Comparison of ENCODE assay signal across 23 cellular contexts in genomic region chr2:124025896-124026295, GRCh38. TPM values are rescaled to one million over a fixed set of nuclear protein-coding genes. Genes with fewer than 3 reads are reported as not detected.
DNase-seq lines count a peak whose midpoint lies in the region; ATAC-seq and TF ChIP-seq lines count a peak whose summit lies in the region.
"Had no signal": no experiment of that assay in that cellular context is flagged by ENCODE, and none has a peak within 500 bp of the region (broad histone marks: within the 10 kb centered on the region; RNA-seq: fewer than 3 reads in every experiment).

No MANE protein-coding gene starts in this region.

- no peaks in the 10 kb centered on the region for H3K9me3 ChIP-seq in SK-N-SH
- H3K9me3 ChIP-seq: lower lobe of right lung, uterus had no signal

- 0 out of 2 replicates have a peak, but pooled peaks cover under 1% of the 10 kb centered on the region for H3K9me2 ChIP-seq in SK-N-SH

- H3K36me3 Mint-ChIP-seq in brain = no peaks in the 10 kb centered on the region
- H3K36me3 Mint-ChIP-seq: activated CD8-positive, alpha-beta memory T cell treated with anti-CD3 and anti-CD28 coated beads, Interleukin-2, amount 10 ng/mL, durations not matched to agents 7 days and 5 days; CD8-positive, alpha-beta memory T cell had no signal

- H3K27ac Mint-ChIP-seq in brain = peak overlapping the region in 3 of 5 experiments; percentile 18 to 87 (median 86)
- H3K27ac Mint-ChIP-seq: activated CD8-positive, alpha-beta memory T cell treated with anti-CD3 and anti-CD28 coated beads, Interleukin-2, amount 10 ng/mL, durations not matched to agents 7 days and 5 days; CD8-positive, alpha-beta memory T cell; effector memory CD8-positive, alpha-beta T cell; HFFc6; T-helper 2 cell treated with Interferon-gamma antibody and Interleukin-4, amounts not matched to agents 5 μg/mL and 100 μg/mL, for 36 hours had no signal

- 6% methylated on average over 10 of the region's 13 CpGs for WGBS in SK-N-SH (ENCODE audit: low lambda C conversion rate)

- peak overlapping the region in 1 of 2 experiments; percentile 47; a peak in 2 of 4 replicates for H3K4me3 ChIP-seq in SK-N-SH (ENCODE audit: low read depth in 2 of 2, low read length in 1 of 2)
- H3K4me3 ChIP-seq: lower lobe of right lung, uterus had no signal

- H3F3A ChIP-seq in SK-N-SH (replicated peaks; ENCODE audit: insufficient read depth) = no peaks in the 10 kb centered on the region

- no peak for TF ChIP-seq RAD21 in SK-N-SH (IDR thresholded peaks at IDR 0.05; ENCODE audit: low read length)

- peak overlapping the region; percentile 80 to 88 (median 87) for H3K4me3 Mint-ChIP-seq in brain
- H3K4me3 Mint-ChIP-seq: activated CD8-positive, alpha-beta memory T cell treated with anti-CD3 and anti-CD28 coated beads, Interleukin-2, amount 10 ng/mL, durations not matched to agents 7 days and 5 days; CD8-positive, alpha-beta memory T cell; central memory CD8-positive, alpha-beta T cell; effector memory CD8-positive, alpha-beta T cell; HFFc6; T-helper 2 cell treated with Interferon-gamma antibody and Interleukin-4, amounts not matched to agents 5 μg/mL and 100 μg/mL, for 36 hours had no signal

- no peak overlapping the region for H2AFZ ChIP-seq in SK-N-SH (ENCODE audit: low read depth)

- H3K9ac ChIP-seq in SK-N-SH = no peak overlapping the region

- TF ChIP-seq CTCF in SK-N-SH (IDR thresholded peaks at IDR 0.05) (no peak), brain (conservative IDR thresholded peaks at IDR 0.05) (no peak)

- H3K4me2 ChIP-seq in SK-N-SH = no peak overlapping the region

- no peaks in the 10 kb centered on the region for H3K9me3 Mint-ChIP-seq in brain
- H3K9me3 Mint-ChIP-seq: central memory CD8-positive, alpha-beta T cell; HFFc6; T-helper 2 cell treated with Interferon-gamma antibody and Interleukin-4, amounts not matched to agents 5 μg/mL and 100 μg/mL, for 36 hours had no signal

- no peaks in the 10 kb centered on the region for H4K20me1 ChIP-seq in SK-N-SH (ENCODE audit: insufficient read depth)

- no peak for TF ChIP-seq EP300 in SK-N-SH (IDR thresholded peaks at IDR 0.05; ENCODE audit: borderline replicate concordance in 1 of 2, low read depth in 1 of 2, low read length in 1 of 2)

- peaks cover 40% of the 10 kb centered on the region for H3K27me3 Mint-ChIP-seq in brain

- DNase-seq in SK-N-SH = peak; percentile 39
- DNase-seq in inferior parietal cortex (ENCODE audit: extremely low spot score) = peak; percentile 36
- DNase-seq in stimulated activated CD8-positive, alpha-beta memory T cell treated with anti-CD3 and anti-CD28 coated beads, Interleukin-4, amount 100 ng/mL, for 48 hours = no peak
- DNase-seq in NCI-H2081 (lab: John Stamatoyannopoulos, UW) = no peak
- DNase-seq: activated CD4-positive, alpha-beta T cell treated with anti-CD3 and anti-CD28 coated beads for 1 hour; activated CD8-positive, alpha-beta memory T cell treated with anti-CD3 and anti-CD28 coated beads, Interleukin-2, amount 10 ng/mL, durations not matched to agents 7 days and 5 days; activated effector memory CD4-positive, alpha-beta T cell treated with Interleukin-2 at 50 U/mL for 16 hours; CD8-positive, alpha-beta memory T cell; effector memory CD8-positive, alpha-beta T cell; HFFc6; lower lobe of right lung; NCI-H2081 treated with DMSO at 0.1 percent for 48 hours; SIG-M5; stomach; uterus had no signal

- no peaks in the 10 kb centered on the region for H3K36me3 ChIP-seq in SK-N-SH (replicated peaks in 1 of 2; ENCODE audit: control insufficient read depth in 1 of 2, insufficient read depth in 2 of 2, low read length in 1 of 2)
- H3K36me3 ChIP-seq: lower lobe of right lung, stomach, uterus had no signal

- H3K27me3 ChIP-seq in SK-N-SH (ENCODE audit: insufficient read depth) = no peaks in the 10 kb centered on the region

- no peak for ATAC-seq in SK-N-SH treated with all-trans-retinoic acid at 6 μM for 48 hours
- ATAC-seq in HG02885 (IDR thresholded peaks at IDR 0.05; ENCODE audit: poor library complexity, unreplicated experiment) = no peak
- no peak for ATAC-seq in GM19324 (IDR thresholded peaks at IDR 0.05; ENCODE audit: low FRiP score, unreplicated experiment)
- ATAC-seq: activated CD8-positive, alpha-beta memory T cell treated with anti-CD3 and anti-CD28 coated beads, Interleukin-2, amount 10 ng/mL, durations not matched to agents 7 days and 5 days; effector memory CD8-positive, alpha-beta T cell had no signal

- H3K4me1 Mint-ChIP-seq in brain = peaks cover 18% of the 10 kb centered on the region
- H3K4me1 Mint-ChIP-seq: activated CD8-positive, alpha-beta memory T cell treated with anti-CD3 and anti-CD28 coated beads, Interleukin-2, amount 10 ng/mL, durations not matched to agents 7 days and 5 days; CD8-positive, alpha-beta memory T cell; central memory CD8-positive, alpha-beta T cell had no signal

- H3K4me1 ChIP-seq in SK-N-SH (ENCODE audit: control insufficient read depth in 1 of 2, insufficient read depth in 2 of 2, low read depth in 1 of 2, low read length in 1 of 2) = peaks cover 0 to 11% of the 10 kb centered on the region in 2 experiments; a peak in 2 of 4 replicates
- H3K4me1 ChIP-seq: lower lobe of right lung, uterus had no signal

- POLR2A ChIA-PET in SK-N-SH (lab: Yijun Ruan, JAX) = interaction anchor here (0.6 kb wide), 1 partner anchor 1037 kb away, joined by 3 read pairs; no protein-coding TSS in a partner anchor

- CTCF ChIA-PET in SK-N-SH (lab: Yijun Ruan, JAX) = interaction anchor here (0.8 to 2.5 kb wide), 6 partner anchors 9 to 982 kb away, joined by 3 to 13 read pairs (median 3); no protein-coding TSS in a partner anchor

- H3K79me2 ChIP-seq in SK-N-SH (ENCODE audit: insufficient read depth) = no peaks in the 10 kb centered on the region

- no peak overlapping the region for H3K27ac ChIP-seq in SK-N-SH (ENCODE audit: low read depth in 2 of 2, low read length in 1 of 2)
- H3K27ac ChIP-seq: lower lobe of right lung, stomach, uterus had no signal

TF ChIP-seq in SK-N-SH, 30 proteins besides CTCF, POLR2A, EP300 and RAD21 (continues in another document):
- TF ChIP-seq IRF3 (IDR thresholded peaks at IDR 0.05; ENCODE audit: low read depth, low read length) = no peak
- TF ChIP-seq POLR2AphosphoS5 (IDR thresholded peaks at IDR 0.05; ENCODE audit: low read depth, low read length) = no peak
- TF ChIP-seq ZBTB33 (IDR thresholded peaks at IDR 0.05; ENCODE audit: borderline replicate concordance, low read depth) = no peak
- TF ChIP-seq RXRA (IDR thresholded peaks at IDR 0.05; ENCODE audit: borderline replicate concordance, low read depth) = no peak

TF ChIP-seq in SK-N-SH treated with all-trans-retinoic acid at 6 μM for 48 hours, 23 proteins besides CTCF, POLR2A, EP300 and RAD21 (continues in another document):
- no peak for TF ChIP-seq ZNF70 (CRISPR knock-in tag; IDR thresholded peaks at IDR 0.05)
- no peak for TF ChIP-seq CREB5 (CRISPR knock-in tag; IDR thresholded peaks at IDR 0.05; ENCODE audit: low read depth)
- no peak for TF ChIP-seq CSRNP3 (CRISPR knock-in tag; IDR thresholded peaks at IDR 0.05)
- no peak for TF ChIP-seq BACH2 (CRISPR knock-in tag; IDR thresholded peaks at IDR 0.05; ENCODE audit: borderline replicate concordance)
- TF ChIP-seq TOX (CRISPR knock-in tag; IDR thresholded peaks at IDR 0.05; ENCODE audit: borderline replicate concordance) = no peak
- TF ChIP-seq CSDC2 (CRISPR knock-in tag; IDR thresholded peaks at IDR 0.05) = no peak
- no peak for TF ChIP-seq ARNTL (CRISPR knock-in tag; IDR thresholded peaks at IDR 0.05; ENCODE audit: borderline replicate concordance, low read depth)
- no peak for TF ChIP-seq ZC3H10 (CRISPR knock-in tag; IDR thresholded peaks at IDR 0.05)
- no peak for TF ChIP-seq POU6F1 (CRISPR knock-in tag; IDR thresholded peaks at IDR 0.05; ENCODE audit: borderline replicate concordance, low read depth)
- TF ChIP-seq ISL1 (CRISPR knock-in tag; IDR thresholded peaks at IDR 0.05) = no peak
- TF ChIP-seq OSR1 (CRISPR knock-in tag; IDR thresholded peaks at IDR 0.05) = no peak

RNA-seq across cellular contexts. Expression of gene CNTNAP5, which starts 0.8 kb away (rescaled TPM):
- 0.02 and 0.08 TPM in 2 replicates for polyA plus RNA-seq in SK-N-SH (2012; rRNA removed)
- polyA plus RNA-seq in SK-N-SH (2012; cell fraction: cytosol; rRNA removed) = 0.03 and 0.08 TPM in 2 replicates
- 0.04 and 0.05 TPM in 2 replicates for polyA plus RNA-seq in SK-N-SH (2012; cell fraction: nucleus; rRNA removed)
- polyA plus RNA-seq in brain (ENCODE audit: insufficient read depth, low read depth, low replicate concordance) = 0.90 TPM
- polyA plus RNA-seq: AG04450; CD8-positive, alpha-beta memory T cell; HepG2; stomach had no signal

Comparison
In these comparisons a context has a peak if more than half of its experiments do, and no peak if none do; other contexts are left out.
1. DNase-seq: peak in SK-N-SH (single experiment) and inferior parietal cortex (single experiment); none in stimulated activated CD8-positive, alpha-beta memory T cell treated with anti-CD3 and anti-CD28 coated beads, Interleukin-4, amount 100 ng/mL, for 48 hours (single experiment) and NCI-H2081 (0 of 2).